In the genomic region with DNA sequence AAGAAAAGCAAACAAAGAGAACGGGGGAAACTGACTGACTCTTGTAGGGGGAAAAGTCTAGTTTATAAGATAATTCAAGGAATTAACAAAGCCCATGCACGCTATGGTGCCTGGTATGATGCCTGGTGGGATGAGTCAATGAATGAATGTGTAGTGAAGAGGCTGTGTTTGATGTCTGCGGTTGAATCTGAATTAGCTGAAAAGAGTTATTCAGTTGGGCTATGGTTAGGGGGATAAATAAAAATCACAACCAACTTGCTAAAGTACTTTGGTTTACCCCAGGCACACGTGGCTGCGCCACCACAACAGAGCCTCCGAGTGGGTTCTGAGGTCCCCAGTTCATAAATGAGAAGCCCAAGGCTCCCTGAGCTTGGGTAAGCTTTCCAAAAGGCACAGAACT, we compare ENCODE assay signal across 22 cellular contexts.
DNase-seq lines count a peak whose midpoint lies in the region; ATAC-seq, FAIRE-seq and TF ChIP-seq lines count a peak whose summit lies in the region.
"Had no signal": no experiment of that assay in that cellular context is flagged by ENCODE, and none has a peak within 500 bp of the region (broad histone marks: within the 10 kb centered on the region; RNA-seq: fewer than 3 reads in every experiment).

No MANE protein-coding gene starts in this region.

- peak; percentile 34 for DNase-seq in AG20443 (ENCODE audit: low spot score)
- DNase-seq in RPMI7951 (ENCODE audit: low read depth) = peak; percentile 48
- DNase-seq in astrocyte of the hippocampus (ENCODE audit: low read depth, low spot score) = peak; percentile 86
- DNase-seq in neural progenitor cell (ENCODE audit: low spot score) = no peak
- DNase-seq in pancreas = no peak
- DNase-seq in progenitor cell of endocrine pancreas (ENCODE audit: low spot score, unreplicated experiment) = no peak
- no peak for DNase-seq in endodermal cell
- no peak for DNase-seq in GM23338 (ENCODE audit: low spot score)
- DNase-seq: 8988T; AML-193; CD4-positive, alpha-beta T cell; GM23248; H9; Karpas-422; NCI-H2029; NCI-H446 treated with DMSO at 0.1 percent for 48 hours; NCI-H526; NCI-H82; SHP77 treated with DMSO at 0.1 percent for 48 hours had no signal

- H3K4me3 Mint-ChIP-seq in neural progenitor cell (no peak overlapping the region), progenitor cell of endocrine pancreas (ENCODE audit: low read depth) (no peak overlapping the region), endodermal cell (no peak overlapping the region), GM23338 (no peak overlapping the region)
- H3K4me3 Mint-ChIP-seq: CD4-positive, alpha-beta T cell; H9 had no signal

- no peaks in the 10 kb centered on the region for H4K20me1 ChIP-seq in neural progenitor cell (ENCODE audit: low read depth)
- H4K20me1 ChIP-seq in GM23338 (replicated peaks; ENCODE audit: insufficient read depth) = 0 out of 2 replicates have a peak, but pooled peaks cover 4% of the 10 kb centered on the region
- H4K20me1 ChIP-seq: BLaER1 treated with 17β-estradiol and CSF1 and Interleukin-3, amounts not matched to agents 10 nM and 100 nM had no signal

- no peak for FAIRE-seq in pancreas (lab: Jason Lieb, UNC)
- FAIRE-seq: D721Med had no signal

- H3K27me3 Mint-ChIP-seq in neural progenitor cell (ENCODE audit: insufficient read depth, low read depth) (peaks cover 3% of the 10 kb centered on the region), progenitor cell of endocrine pancreas (no peaks in the 10 kb centered on the region), endodermal cell (ENCODE audit: insufficient read depth) (no peaks in the 10 kb centered on the region), GM23338 (ENCODE audit: insufficient read depth, low read depth, poor library complexity) (no peaks in the 10 kb centered on the region)
- H3K27me3 Mint-ChIP-seq: CD4-positive, alpha-beta T cell had no signal

- H3K9me3 ChIP-seq in neural progenitor cell (ENCODE audit: low read depth) (no peaks in the 10 kb centered on the region), pancreas (no peaks in the 10 kb centered on the region), endodermal cell (ENCODE audit: control insufficient read depth, low read length) (no peaks in the 10 kb centered on the region)
- H3K9me3 ChIP-seq: BLaER1 treated with 17β-estradiol and CSF1 and Interleukin-3, amounts not matched to agents 10 nM and 100 nM had no signal

- H3K4me2 ChIP-seq in neural progenitor cell (no peak overlapping the region), GM23338 (no peak overlapping the region)
- H3K4me2 ChIP-seq: BLaER1 treated with 17β-estradiol and CSF1 and Interleukin-3, amounts not matched to agents 10 nM and 100 nM had no signal

- H3K79me2 ChIP-seq in neural progenitor cell (ENCODE audit: low read depth) = no peaks in the 10 kb centered on the region
- H3K79me2 ChIP-seq in GM23338 (replicated peaks; ENCODE audit: insufficient read depth) = no peaks in the 10 kb centered on the region

- ATAC-seq in pancreas (no peak), GM23338 (no peak)

- H3K36me3 ChIP-seq in neural progenitor cell = no peaks in the 10 kb centered on the region
- H3K36me3 ChIP-seq in pancreas = no peaks in the 10 kb centered on the region
- H3K36me3 ChIP-seq in endodermal cell (ENCODE audit: control insufficient read depth, insufficient read depth, low read length) = peaks cover 5% of the 10 kb centered on the region
- H3K36me3 ChIP-seq in GM23338 (ENCODE audit: insufficient read depth) = 0 out of 2 replicates have a peak, but pooled peaks cover 3% of the 10 kb centered on the region

- H3K27ac Mint-ChIP-seq in neural progenitor cell (peak overlapping the region; percentile 19), progenitor cell of endocrine pancreas (no peak overlapping the region), endodermal cell (no peak overlapping the region), GM23338 (no peak overlapping the region; the same call in 1 of the 2 replicates)
- H3K27ac Mint-ChIP-seq: CD4-positive, alpha-beta T cell had no signal

- WGBS in pancreas, 2 donors = 93 to 96% methylated on average over 6 of the region's 6 CpGs
- WGBS in endodermal cell (ENCODE audit: insufficient coverage in 1 of 2, insufficient read length in 1 of 2), 2 experiments = 86 to 91% methylated on average over 4 to 6 of the region's 6 CpGs

- H3K9ac ChIP-seq in neural progenitor cell (no peak overlapping the region), endodermal cell (ENCODE audit: extremely low read depth, low read length, poor library complexity, severe bottlenecking) (no peak overlapping the region)
- H3K9ac ChIP-seq: BLaER1 treated with 17β-estradiol and CSF1 and Interleukin-3, amounts not matched to agents 10 nM and 100 nM; GM23248 had no signal

- H3F3A ChIP-seq in neural progenitor cell (ENCODE audit: low read depth) (no peaks in the 10 kb centered on the region), GM23338 (replicated peaks; ENCODE audit: low read depth) (no peaks in the 10 kb centered on the region)

- intact Hi-C loops in pancreas (cut with DNase I) = no loop called here

- H3K36me3 Mint-ChIP-seq in neural progenitor cell (peaks cover 25% of the 10 kb centered on the region), progenitor cell of endocrine pancreas (ENCODE audit: insufficient read depth) (peaks cover 37% of the 10 kb centered on the region), endodermal cell (ENCODE audit: low read depth) (peaks cover 3% of the 10 kb centered on the region), GM23338 (ENCODE audit: low read depth) (peaks cover 29% of the 10 kb centered on the region)

- H3K27me3 ChIP-seq in neural progenitor cell (no peaks in the 10 kb centered on the region), pancreas (no peaks in the 10 kb centered on the region), endodermal cell (ENCODE audit: control insufficient read depth, insufficient read depth, low read length, poor library complexity, severe bottlenecking) (no peaks in the 10 kb centered on the region), GM23338 (ENCODE audit: insufficient read depth) (no peaks in the 10 kb centered on the region)
- H3K27me3 ChIP-seq: BLaER1 treated with 17β-estradiol and CSF1 and Interleukin-3, amounts not matched to agents 10 nM and 100 nM had no signal

- TF ChIP-seq CTCF in neural progenitor cell (IDR thresholded peaks at IDR 0.05) (no peak), pancreas (IDR thresholded peaks at IDR 0.05) (no peak), progenitor cell of endocrine pancreas (IDR thresholded peaks at IDR 0.05; ENCODE audit: unreplicated experiment) (no peak), endodermal cell (conservative IDR thresholded peaks at IDR 0.05) (no peak), GM23338 (conservative IDR thresholded peaks at IDR 0.05; ENCODE audit: low read depth in 2 of 2) (no peak)

- no peak overlapping the region for H2AFZ ChIP-seq in neural progenitor cell (replicated peaks)
- H2AFZ ChIP-seq in GM23338 = no peak overlapping the region
- H2AFZ ChIP-seq: GM23248 had no signal

- H3K4me1 Mint-ChIP-seq in neural progenitor cell = peaks cover 16% of the 10 kb centered on the region
- H3K4me1 Mint-ChIP-seq in progenitor cell of endocrine pancreas (ENCODE audit: low read depth) = no peaks in the 10 kb centered on the region
- H3K4me1 Mint-ChIP-seq in endodermal cell = peaks cover 11% of the 10 kb centered on the region
- peaks cover 8% of the 10 kb centered on the region for H3K4me1 Mint-ChIP-seq in GM23338

- no peak overlapping the region for H3K4me3 ChIP-seq in neural progenitor cell
- H3K4me3 ChIP-seq in pancreas = no peak overlapping the region
- H3K4me3 ChIP-seq in endodermal cell (ENCODE audit: low read length) = no peak overlapping the region
- H3K4me3 ChIP-seq in GM23338 = no peak overlapping the region
- H3K4me3 ChIP-seq: BLaER1 treated with 17β-estradiol and CSF1 and Interleukin-3, amounts not matched to agents 10 nM and 100 nM; GM23248; SK-N-MC had no signal

- H3K4me1 ChIP-seq in neural progenitor cell (peaks cover 10% of the 10 kb centered on the region), pancreas (no peaks in the 10 kb centered on the region), endodermal cell (ENCODE audit: control insufficient read depth, insufficient read depth, low read length) (no peaks in the 10 kb centered on the region), GM23338 (ENCODE audit: insufficient read depth) (0 out of 2 replicates have a peak, but pooled peaks cover 3% of the 10 kb centered on the region)

- peaks cover 3% of the 10 kb centered on the region for H3K9me3 Mint-ChIP-seq in neural progenitor cell
- H3K9me3 Mint-ChIP-seq in progenitor cell of endocrine pancreas (ENCODE audit: low read depth) = peaks cover 3% of the 10 kb centered on the region
- no peaks in the 10 kb centered on the region for H3K9me3 Mint-ChIP-seq in endodermal cell
- no peaks in the 10 kb centered on the region; the same call in 2 of the 3 replicates for H3K9me3 Mint-ChIP-seq in GM23338
- H3K9me3 Mint-ChIP-seq: CD4-positive, alpha-beta T cell had no signal

- H3K27ac ChIP-seq in neural progenitor cell = no peak overlapping the region
- H3K27ac ChIP-seq in pancreas = no peak overlapping the region
- H3K27ac ChIP-seq in endodermal cell (ENCODE audit: low read depth, low read length) = no peak overlapping the region
- no peak overlapping the region for H3K27ac ChIP-seq in GM23338 (ENCODE audit: low read depth)
- H3K27ac ChIP-seq: BLaER1 treated with 17β-estradiol and CSF1 and Interleukin-3, amounts not matched to agents 10 nM and 100 nM; GM23248; SK-N-MC had no signal

- H3K9me2 ChIP-seq in GM23338 (ENCODE audit: insufficient read depth) = no peaks in the 10 kb centered on the region

TF ChIP-seq in GM23338, 12 proteins besides CTCF, POLR2A, EP300 and RAD21 (continues in another document):
- TF ChIP-seq, protein P1, sequence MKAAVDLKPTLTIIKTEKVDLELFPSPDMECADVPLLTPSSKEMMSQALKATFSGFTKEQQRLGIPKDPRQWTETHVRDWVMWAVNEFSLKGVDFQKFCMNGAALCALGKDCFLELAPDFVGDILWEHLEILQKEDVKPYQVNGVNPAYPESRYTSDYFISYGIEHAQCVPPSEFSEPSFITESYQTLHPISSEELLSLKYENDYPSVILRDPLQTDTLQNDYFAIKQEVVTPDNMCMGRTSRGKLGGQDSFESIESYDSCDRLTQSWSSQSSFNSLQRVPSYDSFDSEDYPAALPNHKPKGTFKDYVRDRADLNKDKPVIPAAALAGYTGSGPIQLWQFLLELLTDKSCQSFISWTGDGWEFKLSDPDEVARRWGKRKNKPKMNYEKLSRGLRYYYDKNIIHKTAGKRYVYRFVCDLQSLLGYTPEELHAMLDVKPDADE (IDR thresholded peaks at IDR 0.05) = no peak
- no peak for TF ChIP-seq EZH2 (IDR thresholded peaks at IDR 0.05; ENCODE audit: low read depth, unreplicated experiment)

Comparison
In these comparisons a context has a peak if more than half of its experiments do, and no peak if none do; other contexts are left out.
1. DNase-seq: peak in AG20443 (single experiment), RPMI7951 (single experiment) and astrocyte of the hippocampus (single experiment); none in neural progenitor cell (single experiment), pancreas (0 of 6), progenitor cell of endocrine pancreas (single experiment), endodermal cell (single experiment) and GM23338 (single experiment).